In the genomic region with DNA sequence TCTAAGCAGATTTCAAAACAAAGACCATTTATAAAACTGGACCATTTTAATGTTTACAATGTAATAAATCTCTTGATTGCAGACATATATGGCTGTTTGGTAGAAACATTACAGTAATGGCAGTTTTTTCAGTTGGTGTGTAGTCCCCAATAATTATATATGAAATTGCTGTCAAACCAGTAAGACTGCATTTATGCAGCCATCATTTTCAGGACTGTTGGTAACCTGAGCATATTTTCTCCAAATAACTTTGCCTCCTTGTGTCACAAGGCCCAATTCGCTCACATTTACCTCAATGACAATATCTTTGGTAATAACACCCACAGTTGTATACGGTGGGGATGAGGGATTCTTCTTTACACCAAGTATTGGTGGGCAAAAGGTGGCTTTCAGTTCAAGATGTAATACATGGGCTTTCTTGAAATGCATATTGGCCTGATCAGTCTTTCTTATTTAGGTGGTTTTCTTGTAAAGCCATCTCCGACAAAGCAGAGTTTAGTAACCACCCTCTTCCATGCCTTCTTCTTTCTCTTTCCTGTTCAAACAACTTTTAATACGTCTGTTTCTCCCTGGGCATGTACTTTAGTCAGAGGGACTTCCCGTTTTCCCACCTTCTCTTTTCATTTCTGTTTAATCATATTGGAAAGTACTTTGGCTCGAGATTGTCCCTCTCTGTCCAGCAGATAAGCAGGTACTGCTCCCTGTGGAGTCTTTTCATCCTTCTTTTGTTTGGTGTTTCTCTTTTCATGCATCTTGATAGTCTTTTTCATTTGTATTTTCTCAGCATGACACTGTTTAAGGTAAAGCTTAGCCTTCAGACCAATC, we compare ENCODE assay signal across 14 cellular contexts. TPM values are rescaled to one million over a fixed set of nuclear protein-coding genes. Genes with fewer than 3 reads are reported as not detected.
DNase-seq lines count a peak whose midpoint lies in the region; ATAC-seq, FAIRE-seq and TF ChIP-seq lines count a peak whose summit lies in the region.
"Had no signal": no experiment of that assay in that cellular context is flagged by ENCODE, and none has a peak within 500 bp of the region (broad histone marks: within the 10 kb centered on the region; RNA-seq: fewer than 3 reads in every experiment).

No MANE protein-coding gene starts in this region.

- no peak for TF ChIP-seq EP300 in K562 (IDR thresholded peaks at IDR 0.05; ENCODE audit: low read length)

- H3K4me3 ChIP-seq in HUES64 (ENCODE audit: low read length) (no peak overlapping the region), K562 (no peak overlapping the region), neutrophil (ENCODE audit: low read depth in 1 of 2, low read length in 1 of 2) (no peak overlapping the region), neuronal stem cell (ENCODE audit: low read length in 2 of 2) (no peak overlapping the region), upper lobe of right lung (no peak overlapping the region)

- H3K18ac ChIP-seq in neuronal stem cell (ENCODE audit: low read length): no peak overlapping the region

- TF ChIP-seq CTCF in K562 (IDR thresholded peaks at IDR 0.05 in 2 of 3, conservative IDR thresholded peaks at IDR 0.05 in 1 of 3; ENCODE audit: insufficient read depth in 2 of 3, low read depth in 1 of 3, low read length in 3 of 3) (no peak), neutrophil (IDR thresholded peaks at IDR 0.05) (no peak), upper lobe of right lung (IDR thresholded peaks at IDR 0.05) (no peak)

- no peak overlapping the region for H2AK5ac ChIP-seq in neuronal stem cell (ENCODE audit: low read depth, low read length)

- no peak overlapping the region for H2BK15ac ChIP-seq in neuronal stem cell (ENCODE audit: low read length)

- peak overlapping the region; percentile 56; the same call in 1 of the 2 replicates for H3K27ac ChIP-seq in HUES64 (ENCODE audit: low read depth, low read length)
- H3K27ac ChIP-seq in K562 (ENCODE audit: extremely low read depth, low read depth, low read length): no peak overlapping the region; the same call in 2 of the 3 replicates
- H3K27ac ChIP-seq in neutrophil: peak overlapping the region; percentile 2
- no peak overlapping the region for H3K27ac ChIP-seq in neuronal stem cell (replicated peaks; ENCODE audit: low read length)
- no peak overlapping the region for H3K27ac ChIP-seq in upper lobe of right lung

- H3K23ac ChIP-seq in neuronal stem cell (ENCODE audit: low read depth, low read length, poor library complexity): no peak overlapping the region

- H3K79me2 ChIP-seq in K562 (ENCODE audit: control insufficient read depth, insufficient read depth, low read length): no peaks in the 10 kb centered on the region

- H3K14ac ChIP-seq in neuronal stem cell (ENCODE audit: low read length): no peak overlapping the region

- no peak for TF ChIP-seq POLR2A in K562 (conservative IDR thresholded peaks at IDR 0.05)

- H4K20me1 ChIP-seq in K562 (replicated peaks; ENCODE audit: control insufficient read depth, insufficient read depth, low read length): no peaks in the 10 kb centered on the region

- H2AFZ ChIP-seq in K562 (ENCODE audit: low read depth, low read length) (peak overlapping the region; percentile 82), neuronal stem cell (ENCODE audit: low read length) (no peak overlapping the region)

- H3K79me1 ChIP-seq in neuronal stem cell (ENCODE audit: low read depth, low read length): no peaks in the 10 kb centered on the region

- H3K4me1 ChIP-seq in HUES64 (ENCODE audit: insufficient read depth, low read length) (peaks cover 18% of the 10 kb centered on the region), K562 (replicated peaks in 1 of 2; ENCODE audit: control insufficient read depth in 2 of 2, insufficient read depth in 2 of 2, low read length in 2 of 2) (peaks cover 6 to 17% of the 10 kb centered on the region in 2 experiments; a peak in 4 of 5 replicates), neutrophil (ENCODE audit: control insufficient read depth in 1 of 2, insufficient read depth in 1 of 2, low read depth in 1 of 2, low read length in 1 of 2) (peaks cover 5 to 8% of the 10 kb centered on the region in 2 experiments), neuronal stem cell (ENCODE audit: control insufficient read depth in 2 of 2, insufficient read depth in 1 of 2, low read depth in 1 of 2, low read length in 2 of 2) (peaks cover 0 to 5% of the 10 kb centered on the region in 2 donors), upper lobe of right lung (peaks cover 44% of the 10 kb centered on the region)

- in situ Hi-C loops in K562 (cut with MboI): no loop called here

- H2BK120ac ChIP-seq in neuronal stem cell (ENCODE audit: low read depth, low read length): no peak overlapping the region

- CTCF ChIA-PET in K562 (lab: Yijun Ruan, JAX; ENCODE audit: low intra/inter-chr PET ratio): no interaction called here

- H3K4ac ChIP-seq in neuronal stem cell (ENCODE audit: low read length): no peak overlapping the region

- DNase-seq in NCI-H1417 (lab: John Stamatoyannopoulos, UW) (peak in 2 of 3 experiments; percentile 40 to 74), NCI-H1417 treated with DMSO at 0.1 percent for 48 hours (lab: John Stamatoyannopoulos, UW) (no peak), K562 (ENCODE audit: extremely low read depth in 1 of 4, low spot score in 3 of 4) (no peak), neuronal stem cell (ENCODE audit: low spot score) (no peak), upper lobe of right lung (no peak)
- DNase-seq: activated CD8-positive, alpha-beta memory T cell treated with anti-CD3 and anti-CD28 coated beads, Interleukin-2, amount 50 U/mL, for 4 hours; aorta; Calu3; NCI-H2227 treated with DMSO at 0.1 percent for 48 hours; stimulated activated CD4-positive, alpha-beta T cell treated with anti-CD3 and anti-CD28 coated beads, Interleukin-4, amount 100 ng/mL, for 1 hour; T1000 had no signal

- WGBS in HUES64: 78% methylated on average over 6 of the region's 6 CpGs
- WGBS in K562 (ENCODE audit: insufficient coverage, low coverage, missing lambda C conversion rate): 45% methylated on average over 6 of the region's 6 CpGs
- no CpG with 5 or more reads among the region's 6 CpGs for WGBS in neuronal stem cell (ENCODE audit: extremely low coverage in 2 of 2, insufficient read length in 2 of 2, insufficient replicate concordance in 1 of 2), 2 donors

- TF ChIP-seq RAD21 in K562 (CRISPR knock-in tag; conservative IDR thresholded peaks at IDR 0.05 in 1 of 2, IDR thresholded peaks at IDR 0.05 in 1 of 2): no peak

- H3K9me3 ChIP-seq in HUES64 (ENCODE audit: insufficient read depth, low read depth, low read length): no peaks in the 10 kb centered on the region
- no peaks in the 10 kb centered on the region for H3K9me3 ChIP-seq in K562 (replicated peaks; ENCODE audit: control insufficient read depth, insufficient read depth, low read depth, low read length)
- no peaks in the 10 kb centered on the region for H3K9me3 ChIP-seq in neutrophil
- H3K9me3 ChIP-seq in neuronal stem cell (replicated peaks in 1 of 2; ENCODE audit: control insufficient read depth in 2 of 2, insufficient read depth in 1 of 2, low read depth in 1 of 2, low read length in 2 of 2): no peaks in the 10 kb centered on the region
- no peaks in the 10 kb centered on the region for H3K9me3 ChIP-seq in upper lobe of right lung

- no peaks in the 10 kb centered on the region for H3K27me3 ChIP-seq in HUES64 (ENCODE audit: insufficient read depth, low read length)
- no peaks in the 10 kb centered on the region for H3K27me3 ChIP-seq in K562 (ENCODE audit: control insufficient read depth in 2 of 2, insufficient read depth in 2 of 2, low read length in 2 of 2)
- H3K27me3 ChIP-seq in neutrophil: no peaks in the 10 kb centered on the region
- H3K27me3 ChIP-seq in neuronal stem cell (ENCODE audit: control insufficient read depth in 3 of 3, insufficient read depth in 3 of 3, low read depth in 1 of 3, low read length in 3 of 3): no peaks in the 10 kb centered on the region
- H3K27me3 ChIP-seq in upper lobe of right lung: no peaks in the 10 kb centered on the region

- FAIRE-seq in K562 (lab: Jason Lieb, UNC): peak; percentile 11

- H3K36me3 ChIP-seq in HUES64 (ENCODE audit: insufficient read depth, low read length): no peaks in the 10 kb centered on the region
- no peaks in the 10 kb centered on the region for H3K36me3 ChIP-seq in K562 (ENCODE audit: control insufficient read depth, insufficient read depth, low read length)
- H3K36me3 ChIP-seq in neutrophil: no peaks in the 10 kb centered on the region
- peaks cover 0 to 2% of the 10 kb centered on the region in 2 donors for H3K36me3 ChIP-seq in neuronal stem cell (replicated peaks in 1 of 2; ENCODE audit: control insufficient read depth in 2 of 2, insufficient read depth in 2 of 2, low read length in 2 of 2)
- no peaks in the 10 kb centered on the region for H3K36me3 ChIP-seq in upper lobe of right lung

- no peak for ATAC-seq in K562
- ATAC-seq in upper lobe of right lung: no peak
- no peak for ATAC-seq in GM18520 (IDR thresholded peaks at IDR 0.05; ENCODE audit: unreplicated experiment)

- intact Hi-C loops in K562 (cut with micrococcal nuclease): no loop called here
- intact Hi-C loops in upper lobe of right lung (cut with DNase I): no loop called here

- no peak overlapping the region for H4K8ac ChIP-seq in neuronal stem cell (ENCODE audit: low read depth, low read length)

- H3K9ac ChIP-seq in HUES64 (ENCODE audit: low read depth, low read length): no peak overlapping the region
- H3K9ac ChIP-seq in K562 (ENCODE audit: insufficient read depth in 1 of 2, low read depth in 2 of 2, low read length in 2 of 2): no peak overlapping the region
- H3K9ac ChIP-seq in neuronal stem cell (ENCODE audit: low read depth, low read length, poor library complexity): no peak overlapping the region

- no peak overlapping the region for H2BK5ac ChIP-seq in neuronal stem cell (ENCODE audit: low read length)

- no peaks in the 10 kb centered on the region for H3K9me1 ChIP-seq in K562 (ENCODE audit: control insufficient read depth, insufficient read depth, low read length)

- no peak overlapping the region for H2BK12ac ChIP-seq in neuronal stem cell (ENCODE audit: low read length)

- POLR2A ChIA-PET in K562 (lab: Yijun Ruan, JAX): no interaction called here

- no peak overlapping the region for H4K91ac ChIP-seq in neuronal stem cell (ENCODE audit: low read depth, low read length, poor library complexity)

- no TSS peak for BruUV-seq in K562 (replicated peaks; lab: Mats Ljungman, UMichigan)

- H3K4me2 ChIP-seq in K562 (ENCODE audit: insufficient read depth, low read length) (peak overlapping the region; percentile 6; the same call in 1 of the 2 replicates), neuronal stem cell (ENCODE audit: insufficient read depth, low read length, poor library complexity, severe bottlenecking) (no peak overlapping the region)

RNA-seq across cellular contexts. Expression of gene ATP2B4, which starts 30.4 kb away (rescaled TPM):
- polyA plus RNA-seq in HUES64 (2013, experiment 1 of 2): 10.7 TPM
- polyA plus RNA-seq in HUES64 (2013, experiment 2 of 2): 15.3 TPM
- total RNA-seq in K562 (2011; cell fraction: chromatin; rRNA removed; ENCODE audit: low replicate concordance): 99.9 and 127 TPM in 2 replicates
- total RNA-seq in K562 (2011; cell fraction: nucleolus; rRNA removed): 72.9 and 73.4 TPM in 2 replicates
- 89.0 and 95.0 TPM in 2 replicates for total RNA-seq in K562 (2011; cell fraction: nucleoplasm; rRNA removed)
- total RNA-seq in K562 (2014; rRNA removed) (15.6 and 16.2 TPM in 2 replicates), K562 (2014; rRNA removed; fragmentation: Illumina TruSeq; extraction: Trizol) (18.2 and 19.7 TPM in 2 replicates), K562 (2015; rRNA removed; fragmentation: Illumina TruSeq; extraction: Trizol) (22.8 and 24.3 TPM in 2 replicates), K562 (2021) (24.2 and 26.3 TPM in 2 replicates), upper lobe of right lung (93.8 TPM)
- polyA plus RNA-seq in K562 (2011; rRNA removed) (38.5 and 40.6 TPM in 2 replicates), K562 (2014; fragmentation: Illumina TruSeq; extraction: Trizol) (24.4 and 28.7 TPM in 2 replicates), K562 (2014; fragmentation: Nextera tagmentation; extraction: Ambion mirVana) (10 to 100 TPM; 10.3 to 11.3 TPM), K562 (2014; rRNA removed) (20.2 and 21.7 TPM in 2 replicates)
- 22.6 and 31.8 TPM in 2 replicates for polyA plus RNA-seq in K562 (2011; cell fraction: cytosol; rRNA removed)
- 65.0 and 81.5 TPM in 2 replicates for polyA plus RNA-seq in K562 (2011; cell fraction: nucleus; rRNA removed)
- polyA plus RNA-seq in K562 (2012): 19.0 and 22.9 TPM in 2 replicates
- polyA minus RNA-seq in K562 (2011; rRNA and poly(A)+ RNA removed): 90.3 and 109 TPM in 2 replicates
- polyA minus RNA-seq in K562 (2011; cell fraction: cytosol; rRNA and poly(A)+ RNA removed): 46.4 and 53.4 TPM in 2 replicates
- polyA minus RNA-seq in K562 (2011; cell fraction: nucleus; rRNA and poly(A)+ RNA removed): 27.2 and 48.3 TPM in 2 replicates
- 22.6 TPM for polyA plus RNA-seq in neuronal stem cell (2013, experiment 1 of 2)
- 22.2 TPM for polyA plus RNA-seq in neuronal stem cell (2013, experiment 2 of 2)

Comparison
In these comparisons a context has a peak if more than half of its experiments do, and no peak if none do; other contexts are left out.
1. DNase-seq: peak in NCI-H1417 (2 of 3); none in NCI-H1417 treated with DMSO at 0.1 percent for 48 hours (single experiment), K562 (0 of 4), neuronal stem cell (single experiment) and upper lobe of right lung (single experiment).
2. H3K27ac ChIP-seq: peak in HUES64 (single experiment) and neutrophil (single experiment); none in K562 (single experiment), neuronal stem cell (single experiment) and upper lobe of right lung (single experiment).